ENCODE assay signal across 16 cellular contexts in genomic region chr4:119207051-119207450, GRCh38. TPM values are rescaled to one million over a fixed set of nuclear protein-coding genes. Genes with fewer than 3 reads are reported as not detected.
A peak's percentile ranks its signal among the peaks of the same experiment; 100 is the strongest.
DNase-seq lines count a peak whose midpoint lies in the region; ATAC-seq lines count a peak whose summit lies in the region.
"Had no signal": no experiment of that assay in that cellular context is flagged by ENCODE, and none has a peak within 500 bp of the region (broad histone marks: within the 10 kb centered on the region; RNA-seq: fewer than 3 reads in every experiment).

No MANE protein-coding gene starts in this region.

- H3K27ac Mint-ChIP-seq in stimulated activated naive B cell treated with anti-CD40 and anti-IgM and Interleukin-4, amounts not matched to agents 10 μg/mL and 1 μg/mL and 100 μg/mL, for 72 hours: no peak overlapping the region
- H3K27ac Mint-ChIP-seq: natural killer cell treated with Interleukin-12 subunit alpha and Interleukin-12 subunit beta and Interleukin-15 and Interleukin-18, amount 100 ng/mL, for 72 hours had no signal

- peaks cover 0 to 4% of the 10 kb centered on the region in 2 donors for H3K27me3 Mint-ChIP-seq in stimulated activated naive B cell treated with anti-CD40 and anti-IgM and Interleukin-4, amounts not matched to agents 10 μg/mL and 1 μg/mL and 100 μg/mL, for 72 hours

- DNase-seq in Right ventricle myocardium superior: no peak
- DNase-seq in left cardiac atrium: no peak
- peak; percentile 95 for DNase-seq in amniotic epithelial cell (ENCODE audit: low read depth)
- no peak for DNase-seq in left ventricle myocardium superior
- DNase-seq in stimulated activated naive B cell treated with anti-CD40 and anti-IgM and Interleukin-4, amounts not matched to agents 10 μg/mL and 1 μg/mL and 100 μg/mL, for 72 hours: no peak
- DNase-seq: activated CD4-positive, CD25-positive, alpha-beta regulatory T cell; activated naive CD4-positive, alpha-beta T cell treated with anti-CD3 and anti-CD28 coated beads, Interleukin-2, amount 50 U/mL, for 16 hours; H7; KBM-7; NCI-H1105 treated with DMSO at 0.1 percent for 48 hours; SW 1271 had no signal

- peaks cover 1 to 4% of the 10 kb centered on the region in 2 donors for H3K9me3 Mint-ChIP-seq in stimulated activated naive B cell treated with anti-CD40 and anti-IgM and Interleukin-4, amounts not matched to agents 10 μg/mL and 1 μg/mL and 100 μg/mL, for 72 hours
- H3K9me3 Mint-ChIP-seq: natural killer cell treated with Interleukin-12 subunit alpha and Interleukin-12 subunit beta and Interleukin-15 and Interleukin-18, amount 100 ng/mL, for 72 hours had no signal

- no peaks in the 10 kb centered on the region for H3K36me3 Mint-ChIP-seq in stimulated activated naive B cell treated with anti-CD40 and anti-IgM and Interleukin-4, amounts not matched to agents 10 μg/mL and 1 μg/mL and 100 μg/mL, for 72 hours

- ATAC-seq in Right ventricle myocardium superior (ENCODE audit: poor library complexity) (peak; percentile 53), left cardiac atrium (no peak), left ventricle myocardium superior (peak; percentile 46), GM18907 (IDR thresholded peaks at IDR 0.05; ENCODE audit: unreplicated experiment) (no peak), HG03039 (IDR thresholded peaks at IDR 0.05; ENCODE audit: unreplicated experiment) (no peak), GM21786 (IDR thresholded peaks at IDR 0.05; ENCODE audit: unreplicated experiment) (no peak)
- no peak for ATAC-seq in stimulated activated naive B cell treated with anti-CD40 and anti-IgM and Interleukin-4, amounts not matched to agents 10 μg/mL and 1 μg/mL and 100 μg/mL, for 72 hours (replicated peaks)
- ATAC-seq: A549; natural killer cell treated with Interleukin-12 subunit alpha and Interleukin-12 subunit beta and Interleukin-15 and Interleukin-18, amount 100 ng/mL, for 72 hours had no signal

- intact Hi-C loops in Right ventricle myocardium superior (cut with DNase I) (no loop called here), left cardiac atrium (cut with DNase I) (no loop called here), left ventricle myocardium superior (cut with micrococcal nuclease) (no loop called here)

- no peak overlapping the region for H3K4me3 Mint-ChIP-seq in stimulated activated naive B cell treated with anti-CD40 and anti-IgM and Interleukin-4, amounts not matched to agents 10 μg/mL and 1 μg/mL and 100 μg/mL, for 72 hours
- H3K4me3 Mint-ChIP-seq: natural killer cell treated with Interleukin-12 subunit alpha and Interleukin-12 subunit beta and Interleukin-15 and Interleukin-18, amount 100 ng/mL, for 72 hours had no signal

- H3K4me1 Mint-ChIP-seq in stimulated activated naive B cell treated with anti-CD40 and anti-IgM and Interleukin-4, amounts not matched to agents 10 μg/mL and 1 μg/mL and 100 μg/mL, for 72 hours: peaks cover 14 to 27% of the 10 kb centered on the region in 2 donors

RNA-seq across cellular contexts. Expression of gene USP53, which starts 5.5 kb away (rescaled TPM):
- total RNA-seq in Right ventricle myocardium superior (34.7 TPM), left cardiac atrium (10 to 100 TPM; 36.1 to 43.0 TPM), left ventricle myocardium superior (34.6 TPM)

Comparison
In these comparisons a context has a peak if more than half of its experiments do, and no peak if none do; other contexts are left out.
1. ATAC-seq: peak in Right ventricle myocardium superior (single experiment) and left ventricle myocardium superior (single experiment); none in left cardiac atrium (0 of 2), GM18907 (single experiment), stimulated activated naive B cell treated with anti-CD40 and anti-IgM and Interleukin-4, amounts not matched to agents 10 μg/mL and 1 μg/mL and 100 μg/mL, for 72 hours (0 of 2), HG03039 (single experiment) and GM21786 (single experiment).